Comparison of ENCODE assay signal across 1 cellular context in the genomic region with DNA sequence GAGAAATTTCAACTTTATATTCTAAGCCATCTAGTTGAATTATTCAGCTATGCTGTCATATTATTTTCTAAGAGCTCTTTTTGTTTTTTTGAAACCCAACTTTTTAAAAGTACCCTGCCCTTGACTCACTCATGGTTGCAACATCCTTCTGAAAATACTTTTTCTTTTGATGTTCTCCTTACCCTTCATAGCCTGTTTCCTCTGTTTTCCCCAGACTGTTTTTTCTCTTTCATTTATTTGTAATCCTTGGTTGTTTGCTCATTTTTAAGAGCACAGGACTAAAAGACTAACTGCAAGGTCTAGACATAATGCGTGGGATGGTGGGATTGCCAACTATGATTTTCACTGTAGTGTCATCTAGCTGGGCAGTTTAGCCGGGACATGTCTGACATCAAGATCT.
TF ChIP-seq lines count a peak whose summit lies in the region.

No MANE protein-coding gene starts in this region.

TF ChIP-seq in GM23338, 12 proteins besides CTCF, POLR2A, EP300 and RAD21 (continued from another document):
- TF ChIP-seq, protein P1, sequence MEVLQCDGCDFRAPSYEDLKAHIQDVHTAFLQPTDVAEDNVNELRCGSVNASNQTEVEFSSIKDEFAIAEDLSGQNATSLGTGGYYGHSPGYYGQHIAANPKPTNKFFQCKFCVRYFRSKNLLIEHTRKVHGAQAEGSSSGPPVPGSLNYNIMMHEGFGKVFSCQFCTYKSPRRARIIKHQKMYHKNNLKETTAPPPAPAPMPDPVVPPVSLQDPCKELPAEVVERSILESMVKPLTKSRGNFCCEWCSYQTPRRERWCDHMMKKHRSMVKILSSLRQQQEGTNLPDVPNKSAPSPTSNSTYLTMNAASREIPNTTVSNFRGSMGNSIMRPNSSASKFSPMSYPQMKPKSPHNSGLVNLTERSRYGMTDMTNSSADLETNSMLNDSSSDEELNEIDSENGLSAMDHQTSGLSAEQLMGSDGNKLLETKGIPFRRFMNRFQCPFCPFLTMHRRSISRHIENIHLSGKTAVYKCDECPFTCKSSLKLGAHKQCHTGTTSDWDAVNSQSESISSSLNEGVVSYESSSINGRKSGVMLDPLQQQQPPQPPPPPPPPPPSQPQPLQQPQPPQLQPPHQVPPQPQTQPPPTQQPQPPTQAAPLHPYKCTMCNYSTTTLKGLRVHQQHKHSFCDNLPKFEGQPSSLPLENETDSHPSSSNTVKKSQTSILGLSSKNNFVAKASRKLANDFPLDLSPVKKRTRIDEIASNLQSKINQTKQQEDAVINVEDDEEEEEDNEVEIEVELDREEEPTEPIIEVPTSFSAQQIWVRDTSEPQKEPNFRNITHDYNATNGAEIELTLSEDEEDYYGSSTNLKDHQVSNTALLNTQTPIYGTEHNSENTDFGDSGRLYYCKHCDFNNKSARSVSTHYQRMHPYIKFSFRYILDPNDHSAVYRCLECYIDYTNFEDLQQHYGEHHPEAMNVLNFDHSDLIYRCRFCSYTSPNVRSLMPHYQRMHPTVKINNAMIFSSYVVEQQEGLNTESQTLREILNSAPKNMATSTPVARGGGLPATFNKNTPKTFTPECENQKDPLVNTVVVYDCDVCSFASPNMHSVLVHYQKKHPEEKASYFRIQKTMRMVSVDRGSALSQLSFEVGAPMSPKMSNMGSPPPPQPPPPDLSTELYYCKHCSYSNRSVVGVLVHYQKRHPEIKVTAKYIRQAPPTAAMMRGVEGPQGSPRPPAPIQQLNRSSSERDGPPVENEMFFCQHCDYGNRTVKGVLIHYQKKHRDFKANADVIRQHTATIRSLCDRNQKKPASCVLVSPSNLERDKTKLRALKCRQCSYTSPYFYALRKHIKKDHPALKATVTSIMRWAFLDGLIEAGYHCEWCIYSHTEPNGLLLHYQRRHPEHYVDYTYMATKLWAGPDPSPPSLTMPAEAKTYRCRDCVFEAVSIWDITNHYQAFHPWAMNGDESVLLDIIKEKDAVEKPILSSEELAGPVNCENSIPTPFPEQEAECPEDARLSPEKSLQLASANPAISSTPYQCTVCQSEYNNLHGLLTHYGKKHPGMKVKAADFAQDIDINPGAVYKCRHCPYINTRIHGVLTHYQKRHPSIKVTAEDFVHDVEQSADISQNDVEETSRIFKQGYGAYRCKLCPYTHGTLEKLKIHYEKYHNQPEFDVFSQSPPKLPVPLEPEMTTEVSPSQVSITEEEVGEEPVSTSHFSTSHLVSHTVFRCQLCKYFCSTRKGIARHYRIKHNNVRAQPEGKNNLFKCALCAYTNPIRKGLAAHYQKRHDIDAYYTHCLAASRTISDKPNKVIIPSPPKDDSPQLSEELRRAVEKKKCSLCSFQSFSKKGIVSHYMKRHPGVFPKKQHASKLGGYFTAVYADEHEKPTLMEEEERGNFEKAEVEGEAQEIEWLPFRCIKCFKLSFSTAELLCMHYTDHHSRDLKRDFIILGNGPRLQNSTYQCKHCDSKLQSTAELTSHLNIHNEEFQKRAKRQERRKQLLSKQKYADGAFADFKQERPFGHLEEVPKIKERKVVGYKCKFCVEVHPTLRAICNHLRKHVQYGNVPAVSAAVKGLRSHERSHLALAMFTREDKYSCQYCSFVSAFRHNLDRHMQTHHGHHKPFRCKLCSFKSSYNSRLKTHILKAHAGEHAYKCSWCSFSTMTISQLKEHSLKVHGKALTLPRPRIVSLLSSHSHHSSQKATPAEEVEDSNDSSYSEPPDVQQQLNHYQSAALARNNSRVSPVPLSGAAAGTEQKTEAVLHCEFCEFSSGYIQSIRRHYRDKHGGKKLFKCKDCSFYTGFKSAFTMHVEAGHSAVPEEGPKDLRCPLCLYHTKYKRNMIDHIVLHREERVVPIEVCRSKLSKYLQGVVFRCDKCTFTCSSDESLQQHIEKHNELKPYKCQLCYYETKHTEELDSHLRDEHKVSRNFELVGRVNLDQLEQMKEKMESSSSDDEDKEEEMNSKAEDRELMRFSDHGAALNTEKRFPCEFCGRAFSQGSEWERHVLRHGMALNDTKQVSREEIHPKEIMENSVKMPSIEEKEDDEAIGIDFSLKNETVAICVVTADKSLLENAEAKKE (CRISPR knock-in tag; IDR thresholded peaks at IDR 0.05), result no peak
- TF ChIP-seq EZH2 (IDR thresholded peaks at IDR 0.05; ENCODE audit: low read depth, unreplicated experiment), result no peak
- no peak for TF ChIP-seq CREB1 (CRISPR knock-in tag; IDR thresholded peaks at IDR 0.05; ENCODE audit: low read depth)
- TF ChIP-seq JUNB (IDR thresholded peaks at IDR 0.05; ENCODE audit: unreplicated experiment), result no peak
